16 cellular contexts compared by ENCODE assay signal in genomic region chr2:95041060-95041823, GRCh38. TPM values are rescaled to one million over a fixed set of nuclear protein-coding genes. Genes with fewer than 3 reads are reported as not detected.
DNase-seq lines count a peak whose midpoint lies in the region; ATAC-seq and FAIRE-seq lines count a peak whose summit lies in the region.
"Had no signal": no experiment of that assay in that cellular context is flagged by ENCODE, and none has a peak within 500 bp of the region (broad histone marks: within the 10 kb centered on the region; RNA-seq: fewer than 3 reads in every experiment).

No MANE protein-coding gene starts in this region.

- H3K27ac Mint-ChIP-seq in activated T-helper 2 cell treated with anti-CD3 and anti-CD28 coated beads, Interferon-gamma antibody, Interleukin-2, Interleukin-4, amounts not matched to agents 10 μg/mL and 5 μg/mL and 100 μg/mL, durations not matched to agents 14 hours and 24 hours and 36 hours: peak overlapping the region; percentile 51
- peak overlapping the region; percentile 22 to 98 (median 71) for H3K27ac Mint-ChIP-seq in naive thymus-derived CD4-positive, alpha-beta T cell
- H3K27ac Mint-ChIP-seq: CD14-positive monocyte had no signal

- POLR2A ChIA-PET in naive thymus-derived CD4-positive, alpha-beta T cell (lab: Charles Lee): interaction anchor here (0.8 to 7.0 kb wide), 9 partner anchors 9 to 36 kb away, joined by 3 to 98 read pairs (median 5); partner anchors contain the start of gene MAL

- H3K4me3 ChIP-seq in naive thymus-derived CD4-positive, alpha-beta T cell (ENCODE audit: low read length): no peak overlapping the region
- H3K4me3 ChIP-seq: vagina had no signal

- peaks cover 69% of the 10 kb centered on the region for H3K36me3 Mint-ChIP-seq in activated T-helper 2 cell treated with anti-CD3 and anti-CD28 coated beads, Interferon-gamma antibody, Interleukin-2, Interleukin-4, amounts not matched to agents 10 μg/mL and 5 μg/mL and 100 μg/mL, durations not matched to agents 14 hours and 24 hours and 36 hours (ENCODE audit: low read depth)
- peaks cover 4 to 58% (median 40%) of the 10 kb centered on the region in 5 donors for H3K36me3 Mint-ChIP-seq in naive thymus-derived CD4-positive, alpha-beta T cell
- H3K36me3 Mint-ChIP-seq: CD14-positive monocyte had no signal

- peaks cover 0 to 41% (median 0%) of the 10 kb centered on the region in 3 experiments for H3K36me3 ChIP-seq in naive thymus-derived CD4-positive, alpha-beta T cell (ENCODE audit: control insufficient read depth in 2 of 3, insufficient read depth in 3 of 3, low read length in 3 of 3)
- H3K36me3 ChIP-seq: vagina had no signal

- ATAC-seq in GM18868 (IDR thresholded peaks at IDR 0.05; ENCODE audit: unreplicated experiment) (peak; percentile 46), HG02642 (IDR thresholded peaks at IDR 0.05; ENCODE audit: poor library complexity, unreplicated experiment) (peak; percentile 35)
- ATAC-seq in naive thymus-derived CD4-positive, alpha-beta T cell: no peak

- no peak overlapping the region for H3K4me3 Mint-ChIP-seq in activated T-helper 2 cell treated with anti-CD3 and anti-CD28 coated beads, Interferon-gamma antibody, Interleukin-2, Interleukin-4, amounts not matched to agents 10 μg/mL and 5 μg/mL and 100 μg/mL, durations not matched to agents 14 hours and 24 hours and 36 hours (ENCODE audit: low read depth)
- peak overlapping the region in 2 of 10 donors; percentile 10 to 34 for H3K4me3 Mint-ChIP-seq in naive thymus-derived CD4-positive, alpha-beta T cell
- H3K4me3 Mint-ChIP-seq: CD14-positive monocyte, nephron had no signal

- peaks cover 51% of the 10 kb centered on the region for H3K4me1 Mint-ChIP-seq in activated T-helper 2 cell treated with anti-CD3 and anti-CD28 coated beads, Interferon-gamma antibody, Interleukin-2, Interleukin-4, amounts not matched to agents 10 μg/mL and 5 μg/mL and 100 μg/mL, durations not matched to agents 14 hours and 24 hours and 36 hours (ENCODE audit: low read depth)
- peaks cover 39 to 100% (median 96%) of the 10 kb centered on the region in 7 donors for H3K4me1 Mint-ChIP-seq in naive thymus-derived CD4-positive, alpha-beta T cell
- H3K4me1 Mint-ChIP-seq: CD14-positive monocyte had no signal

- H3K27ac ChIP-seq in naive thymus-derived CD4-positive, alpha-beta T cell (ENCODE audit: low read depth, low read length): peak overlapping the region; percentile 16
- H3K27ac ChIP-seq: vagina had no signal

- no peaks in the 10 kb centered on the region for H3K27me3 ChIP-seq in naive thymus-derived CD4-positive, alpha-beta T cell (ENCODE audit: control insufficient read depth in 2 of 2, insufficient read depth in 2 of 2, low read length in 2 of 2)
- H3K27me3 ChIP-seq: vagina had no signal

- no peaks in the 10 kb centered on the region for H3K27me3 Mint-ChIP-seq in activated T-helper 2 cell treated with anti-CD3 and anti-CD28 coated beads, Interferon-gamma antibody, Interleukin-2, Interleukin-4, amounts not matched to agents 10 μg/mL and 5 μg/mL and 100 μg/mL, durations not matched to agents 14 hours and 24 hours and 36 hours (ENCODE audit: low read depth)
- H3K27me3 Mint-ChIP-seq in naive thymus-derived CD4-positive, alpha-beta T cell: no peaks in the 10 kb centered on the region

- peaks cover 30% of the 10 kb centered on the region for H3K9me3 Mint-ChIP-seq in activated T-helper 2 cell treated with anti-CD3 and anti-CD28 coated beads, Interferon-gamma antibody, Interleukin-2, Interleukin-4, amounts not matched to agents 10 μg/mL and 5 μg/mL and 100 μg/mL, durations not matched to agents 14 hours and 24 hours and 36 hours
- peaks cover 0 to 17% (median 0%) of the 10 kb centered on the region in 11 donors for H3K9me3 Mint-ChIP-seq in naive thymus-derived CD4-positive, alpha-beta T cell

- no peak for FAIRE-seq in GM19239 (lab: Jason Lieb, UNC)

- DNase-seq in activated T-helper 2 cell treated with anti-CD3 and anti-CD28 coated beads, Interferon-gamma antibody, Interleukin-2, Interleukin-4, amounts not matched to agents 10 μg/mL and 5 μg/mL and 100 μg/mL, durations not matched to agents 14 hours and 24 hours and 36 hours (ENCODE audit: low spot score): no peak
- DNase-seq in naive thymus-derived CD4-positive, alpha-beta T cell: no peak
- DNase-seq in GM19239 (ENCODE audit: insufficient read length, low spot score): no peak
- DNase-seq in amniotic stem cell (lab: John Stamatoyannopoulos, UW): no peak
- DNase-seq in A172 (ENCODE audit: low spot score): no peak
- DNase-seq: EL; GOT3; NCI-H1930; NCI-H748 treated with DMSO at 0.1 percent for 48 hours; stimulated activated CD4-positive, alpha-beta T cell treated with anti-CD3 and anti-CD28 coated beads, Interleukin-4, amount 100 ng/mL, for 1 hour had no signal

- intact Hi-C loops in activated T-helper 2 cell treated with anti-CD3 and anti-CD28 coated beads, Interferon-gamma antibody, Interleukin-2, Interleukin-4, amounts not matched to agents 10 μg/mL and 5 μg/mL and 100 μg/mL, durations not matched to agents 14 hours and 24 hours and 36 hours (cut with micrococcal nuclease): loop anchor here (2.0 kb wide), 1 partner anchor 18 kb away; no protein-coding TSS in a partner anchor
- intact Hi-C loops in naive thymus-derived CD4-positive, alpha-beta T cell (cut with micrococcal nuclease): loop anchor here (2.0 to 5.0 kb wide), 2 partner anchors 14 to 36 kb away; no protein-coding TSS in a partner anchor

- peaks cover 0 to 56% of the 10 kb centered on the region in 2 donors for H3K4me1 ChIP-seq in naive thymus-derived CD4-positive, alpha-beta T cell (ENCODE audit: control insufficient read depth in 2 of 2, insufficient read depth in 2 of 2, low read length in 2 of 2)

- no peaks in the 10 kb centered on the region for H3K9me3 ChIP-seq in naive thymus-derived CD4-positive, alpha-beta T cell (ENCODE audit: control insufficient read depth in 2 of 3, low read length in 3 of 3)
- H3K9me3 ChIP-seq: vagina had no signal

- CTCF ChIA-PET in naive thymus-derived CD4-positive, alpha-beta T cell (lab: Charles Lee): interaction anchor here (0.7 to 1.4 kb wide), 6 partner anchors 8 to 21 kb away, joined by 3 to 8 read pairs (median 4); no protein-coding TSS in a partner anchor

RNA-seq across cellular contexts. Expression of gene MAL, which starts 15.7 kb away (rescaled TPM):
- 101 and 117 TPM in 2 replicates for total RNA-seq in activated T-helper 2 cell treated with anti-CD3 and anti-CD28 coated beads, Interferon-gamma antibody, Interleukin-2, Interleukin-4, amounts not matched to agents 10 μg/mL and 5 μg/mL and 100 μg/mL, durations not matched to agents 14 hours and 24 hours and 36 hours
- total RNA-seq in naive thymus-derived CD4-positive, alpha-beta T cell: 100 to 1,000 TPM; 124 to 575 (median 159) TPM
- 100 to 1,000 TPM; 355 to 408 TPM for polyA plus RNA-seq in naive thymus-derived CD4-positive, alpha-beta T cell
- not detected in 2 replicates for total RNA-seq in A172 (2014; rRNA removed; shearing (Covaris generic))
- total RNA-seq: fibroblast of lung had no signal
- polyA plus RNA-seq: fibroblast of lung had no signal

Comparison
In these comparisons a context has a peak if more than half of its experiments do, and no peak if none do; other contexts are left out.
1. RNA of gene MAL, which starts 15.7 kb away (total RNA-seq): 124 to 575 TPM in naive thymus-derived CD4-positive, alpha-beta T cell and 101 to 117 TPM in activated T-helper 2 cell treated with anti-CD3 and anti-CD28 coated beads, Interferon-gamma antibody, Interleukin-2, Interleukin-4, amounts not matched to agents 10 μg/mL and 5 μg/mL and 100 μg/mL, durations not matched to agents 14 hours and 24 hours and 36 hours; not detected in A172; every median in the first group is over 100 times any median in the second.